9 cellular contexts compared by ENCODE assay signal in the genomic region with DNA sequence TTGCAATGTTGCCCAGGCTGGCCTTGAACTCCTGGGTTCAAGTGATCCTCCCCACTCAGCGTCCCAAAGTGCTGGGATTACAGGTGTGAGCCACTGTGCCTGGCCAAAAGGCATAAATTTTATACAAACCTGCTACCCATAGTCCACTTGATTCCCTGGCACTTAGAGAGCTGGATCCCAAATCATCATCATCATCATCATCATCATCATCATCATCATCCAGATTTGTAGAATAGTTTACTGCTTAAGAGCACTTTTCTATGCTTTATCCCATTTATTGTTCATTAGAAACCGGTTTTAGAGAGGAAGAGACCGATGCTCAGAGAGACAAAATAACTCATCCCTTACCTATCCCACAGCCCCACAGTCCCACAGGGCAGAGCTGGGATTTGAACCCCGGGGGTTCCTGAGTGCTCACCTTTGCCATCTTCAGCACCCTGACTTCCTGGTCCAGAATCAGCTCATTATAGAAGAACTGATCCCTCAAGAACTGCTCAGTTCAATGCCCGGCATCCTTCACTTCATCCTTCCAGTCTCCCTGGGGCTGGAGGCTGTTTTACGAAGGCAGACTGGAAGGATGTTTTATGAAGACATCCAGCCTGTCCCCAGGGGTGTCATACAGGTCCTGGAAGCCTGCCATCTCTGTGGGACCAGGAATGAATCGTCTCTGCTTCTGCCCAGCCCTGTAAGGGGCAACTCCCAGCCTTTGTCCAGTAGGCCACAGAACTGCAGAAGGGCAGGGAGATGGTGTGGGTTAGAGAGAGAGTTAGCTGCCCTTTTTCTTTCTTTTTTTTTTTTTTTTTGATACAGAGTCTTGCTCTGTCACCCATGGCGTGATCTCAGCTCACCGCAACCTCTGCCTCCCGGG. TPM values are rescaled to one million over a fixed set of nuclear protein-coding genes. Genes with fewer than 3 reads are reported as not detected.
DNase-seq lines count a peak whose midpoint lies in the region; ATAC-seq lines count a peak whose summit lies in the region.
"Had no signal": no experiment of that assay in that cellular context is flagged by ENCODE, and none has a peak within 500 bp of the region (broad histone marks: within the 10 kb centered on the region; RNA-seq: fewer than 3 reads in every experiment).

No MANE protein-coding gene starts in this region.

- H3K27me3 Mint-ChIP-seq in stimulated activated naive CD8-positive, alpha-beta T cell treated with anti-CD3 and anti-CD28 coated beads, Interleukin-15, Interleukin-2, amounts not matched to agents 100 ng/mL and 50 ng/mL, for 24 hours, result no peaks in the 10 kb centered on the region
- H3K27me3 Mint-ChIP-seq in IgD-negative memory B cell, result no peaks in the 10 kb centered on the region

- no peak for DNase-seq in stimulated activated naive CD8-positive, alpha-beta T cell treated with anti-CD3 and anti-CD28 coated beads, Interleukin-15, Interleukin-2, amounts not matched to agents 100 U/mL and 50 U/mL, for 24 hours
- DNase-seq in islet precursor cell (peak; percentile 46), DMS 273 (lab: John Stamatoyannopoulos, UW; ENCODE audit: unreplicated experiment) (no peak), RKO (ENCODE audit: low spot score) (no peak), SK-N-DZ (ENCODE audit: low spot score) (no peak)
- DNase-seq in stimulated activated CD4-positive, alpha-beta T cell treated with anti-CD3 and anti-CD28 coated beads, Interleukin-1b, Interleukin-23, amount 100 ng/mL, for 48 hours, result no peak
- DNase-seq: SHP77 treated with DMSO at 0.1 percent for 48 hours had no signal

- no peaks in the 10 kb centered on the region for H3K9me3 Mint-ChIP-seq in stimulated activated naive CD8-positive, alpha-beta T cell treated with anti-CD3 and anti-CD28 coated beads, Interleukin-15, Interleukin-2, amounts not matched to agents 100 ng/mL and 50 ng/mL, for 24 hours
- no peaks in the 10 kb centered on the region for H3K9me3 Mint-ChIP-seq in IgD-negative memory B cell

- no peak for ATAC-seq in stimulated activated naive CD8-positive, alpha-beta T cell treated with anti-CD3 and anti-CD28 coated beads, Interleukin-15, Interleukin-2, amounts not matched to agents 100 U/mL and 50 U/mL, for 24 hours

- peak overlapping the region; percentile 91 for H3K27ac Mint-ChIP-seq in stimulated activated naive CD8-positive, alpha-beta T cell treated with anti-CD3 and anti-CD28 coated beads, Interleukin-15, Interleukin-2, amounts not matched to agents 100 ng/mL and 50 ng/mL, for 24 hours
- peak overlapping the region; percentile 83 to 95 (median 93) for H3K27ac Mint-ChIP-seq in IgD-negative memory B cell

- H3K36me3 Mint-ChIP-seq in stimulated activated naive CD8-positive, alpha-beta T cell treated with anti-CD3 and anti-CD28 coated beads, Interleukin-15, Interleukin-2, amounts not matched to agents 100 ng/mL and 50 ng/mL, for 24 hours (ENCODE audit: low read depth), result no peaks in the 10 kb centered on the region
- peaks cover 3% of the 10 kb centered on the region for H3K36me3 Mint-ChIP-seq in IgD-negative memory B cell

- peak overlapping the region; percentile 81 for H3K4me3 Mint-ChIP-seq in stimulated activated naive CD8-positive, alpha-beta T cell treated with anti-CD3 and anti-CD28 coated beads, Interleukin-15, Interleukin-2, amounts not matched to agents 100 ng/mL and 50 ng/mL, for 24 hours
- H3K4me3 Mint-ChIP-seq in IgD-negative memory B cell, result peak overlapping the region; percentile 82 to 95 (median 90)

- H3K4me1 Mint-ChIP-seq in stimulated activated naive CD8-positive, alpha-beta T cell treated with anti-CD3 and anti-CD28 coated beads, Interleukin-15, Interleukin-2, amounts not matched to agents 100 ng/mL and 50 ng/mL, for 24 hours (ENCODE audit: low read depth), result peaks cover 16% of the 10 kb centered on the region
- peaks cover 11 to 20% (median 14%) of the 10 kb centered on the region in 3 donors for H3K4me1 Mint-ChIP-seq in IgD-negative memory B cell

RNA-seq across cellular contexts. Expression of a gene that starts 20.2 kb away (rescaled TPM):
- 0.78 TPM for polyA plus RNA-seq in IgD-negative memory B cell
- polyA plus RNA-seq in SK-N-DZ (2014; cell fraction: cytosol; rRNA removed), result not detected in 2 replicates
- polyA plus RNA-seq in SK-N-DZ (2014; cell fraction: nucleus; rRNA removed), result not detected in 2 replicates

RNA-seq across cellular contexts. Expression of a gene that starts 43.0 kb away (rescaled TPM):
- 23.3 TPM for polyA plus RNA-seq in IgD-negative memory B cell
- 15.3 and 16.8 TPM in 2 replicates for polyA plus RNA-seq in SK-N-DZ (2014; cell fraction: cytosol; rRNA removed)
- 8.0 and 10.1 TPM in 2 replicates for polyA plus RNA-seq in SK-N-DZ (2014; cell fraction: nucleus; rRNA removed)
